8 cellular contexts compared by ENCODE assay signal in genomic region chr13:25901460-25902376, GRCh38.
DNase-seq lines count a peak whose midpoint lies in the region; ATAC-seq, FAIRE-seq and TF ChIP-seq lines count a peak whose summit lies in the region.

No MANE protein-coding gene starts in this region.

- no peak overlapping the region for H2BK12ac ChIP-seq in H1 (ENCODE audit: low read depth, low read length)

- DNase-seq in heart left ventricle (no peak), cardiac septum (ENCODE audit: low spot score) (no peak), H1 (ENCODE audit: low read depth in 1 of 2, low spot score in 2 of 2) (no peak), upper lobe of right lung (no peak), neural progenitor cell (ENCODE audit: low spot score) (no peak), left ventricle myocardium inferior (no peak)

- H3K4me2 ChIP-seq in OCI-LY3 (ENCODE audit: low read length), result peak overlapping the region; percentile 34
- no peak overlapping the region for H3K4me2 ChIP-seq in H1 (ENCODE audit: insufficient read depth in 1 of 2, low read depth in 2 of 2, low read length in 2 of 2)
- no peak overlapping the region for H3K4me2 ChIP-seq in neural progenitor cell

- H3K4me3 ChIP-seq in heart left ventricle (no peak overlapping the region), OCI-LY3 (ENCODE audit: low read length) (no peak overlapping the region), H1 (ENCODE audit: extremely low read depth in 1 of 4, insufficient read depth in 2 of 4, low read depth in 3 of 4, low read length in 4 of 4) (no peak overlapping the region), upper lobe of right lung (no peak overlapping the region), neural progenitor cell (no peak overlapping the region), left ventricle myocardium inferior (no peak overlapping the region)

- 0 out of 2 replicates have a peak overlapping the region, but pooled peaks have one; percentile 72 for H2BK15ac ChIP-seq in H1 (ENCODE audit: low read length)

- no peak for TF ChIP-seq EP300 in H1 (IDR thresholded peaks at IDR 0.05; ENCODE audit: borderline replicate concordance in 1 of 2, low read depth in 2 of 2, low read length in 2 of 2)

- no peaks in the 10 kb centered on the region for H3K4me1 Mint-ChIP-seq in neural progenitor cell

- no peaks in the 10 kb centered on the region; the same call in 1 of the 2 replicates for H3K23me2 ChIP-seq in H1 (ENCODE audit: low read depth, low read length)

- H3K18ac ChIP-seq in H1 (ENCODE audit: extremely low read depth, low read length), result no peak overlapping the region

- no peak overlapping the region; the same call in 1 of the 2 replicates for H2BK20ac ChIP-seq in H1 (ENCODE audit: low read length)

- no peak overlapping the region for H2BK5ac ChIP-seq in H1 (ENCODE audit: low read depth, low read length)

- H3K56ac ChIP-seq in H1 (replicated peaks; ENCODE audit: insufficient read length, low read depth, low read length), result no peak overlapping the region

- H3K4me1 ChIP-seq in heart left ventricle (peaks cover 0 to 8% (median 0%) of the 10 kb centered on the region in 12 donors), OCI-LY3 (ENCODE audit: low read length) (peaks cover 42% of the 10 kb centered on the region), H1 (replicated peaks in 1 of 4; ENCODE audit: control insufficient read depth in 3 of 4, insufficient read depth in 4 of 4, low read length in 3 of 4) (peaks cover 0 to 4% (median 2%) of the 10 kb centered on the region in 4 experiments; a peak in 3 of 7 replicates), upper lobe of right lung (peaks cover 7% of the 10 kb centered on the region), neural progenitor cell (no peaks in the 10 kb centered on the region), left ventricle myocardium inferior (no peaks in the 10 kb centered on the region)

- H2AK5ac ChIP-seq in H1 (ENCODE audit: low read depth, low read length), result no peak overlapping the region; the same call in 1 of the 2 replicates

- TF ChIP-seq POLR2A in heart left ventricle (IDR thresholded peaks at IDR 0.05), result no peak
- no peak for TF ChIP-seq POLR2A in H1 (IDR thresholded peaks at IDR 0.05; ENCODE audit: control extremely low read depth in 1 of 2, low read depth in 2 of 2, low read length in 2 of 2)

- no peak for TF ChIP-seq RAD21 in H1 (IDR thresholded peaks at IDR 0.05 in 1 of 2, conservative IDR thresholded peaks at IDR 0.05 in 1 of 2; ENCODE audit: low read depth in 2 of 2, low read length in 2 of 2)

- no peak overlapping the region for H3K14ac ChIP-seq in H1 (ENCODE audit: insufficient read length)

- no peak overlapping the region for H4K91ac ChIP-seq in H1 (replicated peaks; ENCODE audit: insufficient read length, low read length)

- no peak overlapping the region for H2BK120ac ChIP-seq in H1 (replicated peaks; ENCODE audit: low read depth, low read length)

- no peak overlapping the region for H3K4ac ChIP-seq in H1 (replicated peaks; ENCODE audit: insufficient read length, low read depth, low read length)

- no peaks in the 10 kb centered on the region for H3K79me2 ChIP-seq in OCI-LY3 (ENCODE audit: low read length)
- H3K79me2 ChIP-seq in H1 (ENCODE audit: control insufficient read depth in 1 of 2, insufficient read depth in 2 of 2, low read length in 2 of 2), result no peaks in the 10 kb centered on the region
- no peaks in the 10 kb centered on the region for H3K79me2 ChIP-seq in neural progenitor cell (ENCODE audit: low read depth)

- H2AFZ ChIP-seq in OCI-LY3 (ENCODE audit: low read depth, low read length), result no peak overlapping the region
- no peak overlapping the region for H2AFZ ChIP-seq in H1 (ENCODE audit: low read length)
- H2AFZ ChIP-seq in neural progenitor cell (replicated peaks), result no peak overlapping the region

- H3K27ac ChIP-seq in heart left ventricle, result no peak overlapping the region
- H3K27ac ChIP-seq in OCI-LY3 (ENCODE audit: low read length), result no peak overlapping the region
- no peak overlapping the region for H3K27ac ChIP-seq in H1 (ENCODE audit: low read depth, low read length)
- no peak overlapping the region for H3K27ac ChIP-seq in upper lobe of right lung
- H3K27ac ChIP-seq in neural progenitor cell, result no peak overlapping the region
- H3K27ac ChIP-seq in left ventricle myocardium inferior (replicated peaks), result no peak overlapping the region

- H3K36me3 ChIP-seq in heart left ventricle, result no peaks in the 10 kb centered on the region
- H3K36me3 ChIP-seq in OCI-LY3 (replicated peaks; ENCODE audit: low read depth, low read length), result no peaks in the 10 kb centered on the region
- H3K36me3 ChIP-seq in H1 (ENCODE audit: control insufficient read depth in 2 of 4, insufficient read depth in 4 of 4, low read length in 3 of 4), result no peaks in the 10 kb centered on the region
- H3K36me3 ChIP-seq in upper lobe of right lung, result no peaks in the 10 kb centered on the region
- H3K36me3 ChIP-seq in neural progenitor cell, result no peaks in the 10 kb centered on the region
- no peaks in the 10 kb centered on the region for H3K36me3 ChIP-seq in left ventricle myocardium inferior

- H3K79me1 ChIP-seq in H1 (ENCODE audit: low read depth, low read length), result no peaks in the 10 kb centered on the region

- CTCF ChIA-PET in H1 (lab: Charles Lee; ENCODE audit: partially characterized antibody), result no interaction called here

- peaks cover 26% of the 10 kb centered on the region for H3K9me3 Mint-ChIP-seq in neural progenitor cell

- no peak overlapping the region for H3K4me3 Mint-ChIP-seq in neural progenitor cell

- H3K9me3 ChIP-seq in heart left ventricle (no peaks in the 10 kb centered on the region), OCI-LY3 (ENCODE audit: insufficient read depth, low read length) (no peaks in the 10 kb centered on the region; the same call in 1 of the 2 replicates), H1 (ENCODE audit: insufficient read depth in 2 of 2, low read depth in 1 of 2, low read length in 1 of 2) (peaks cover 19 to 23% of the 10 kb centered on the region in 2 experiments), upper lobe of right lung (no peaks in the 10 kb centered on the region), neural progenitor cell (ENCODE audit: low read depth) (no peaks in the 10 kb centered on the region), left ventricle myocardium inferior (replicated peaks) (peaks cover 9% of the 10 kb centered on the region)

- H3K9ac ChIP-seq in OCI-LY3 (ENCODE audit: low read length), result no peak overlapping the region
- no peak overlapping the region for H3K9ac ChIP-seq in H1 (replicated peaks in 1 of 4; ENCODE audit: extremely low read depth in 1 of 4, low read depth in 3 of 4, low read length in 3 of 4)
- H3K9ac ChIP-seq in neural progenitor cell, result no peak overlapping the region

- no peak overlapping the region for H4K8ac ChIP-seq in H1 (ENCODE audit: extremely low read depth, insufficient read depth, low read length)

- H3K27me3 Mint-ChIP-seq in neural progenitor cell (ENCODE audit: insufficient read depth, low read depth), result peaks cover 9% of the 10 kb centered on the region

- WGBS in heart left ventricle, 4 donors, result 50 to 59% (median 54%) methylated on average over 10 of the region's 10 CpGs
- WGBS in H1 (ENCODE audit: extremely low coverage in 1 of 2, insufficient coverage in 1 of 2, insufficient read length in 1 of 2, insufficient replicate concordance in 2 of 2, low coverage in 1 of 2, low lambda C conversion rate in 2 of 2, missing lambda C conversion rate in 1 of 2), 2 experiments, result 95% methylated on average over 10 of the region's 10 CpGs; no CpG with 5 or more reads in 1 of the 2 experiments

- POLR2A ChIA-PET in H1 (lab: Charles Lee; ENCODE audit: partially characterized antibody), result no interaction called here

- no peak overlapping the region for H3K23ac ChIP-seq in H1 (ENCODE audit: insufficient read length)

- no peak for FAIRE-seq in H1 (lab: Jason Lieb, UNC)

- H4K20me1 ChIP-seq in OCI-LY3 (ENCODE audit: insufficient read depth, low read length) (no peaks in the 10 kb centered on the region), H1 (replicated peaks in 1 of 2; ENCODE audit: control insufficient read depth in 1 of 2, insufficient read depth in 2 of 2, low read length in 2 of 2) (no peaks in the 10 kb centered on the region), neural progenitor cell (ENCODE audit: low read depth) (no peaks in the 10 kb centered on the region)

- H3F3A ChIP-seq in neural progenitor cell (ENCODE audit: low read depth), result peaks cover 4% of the 10 kb centered on the region

- H3K27me3 ChIP-seq in heart left ventricle, result peaks cover 0 to 4% (median 0%) of the 10 kb centered on the region in 9 donors
- no peaks in the 10 kb centered on the region for H3K27me3 ChIP-seq in OCI-LY3 (ENCODE audit: low read depth, low read length)
- no peaks in the 10 kb centered on the region; a peak in 1 of 7 replicates for H3K27me3 ChIP-seq in H1 (replicated peaks in 1 of 4; ENCODE audit: control insufficient read depth in 3 of 4, extremely low read depth in 1 of 4, insufficient read depth in 3 of 4, low read length in 3 of 4)
- no peaks in the 10 kb centered on the region for H3K27me3 ChIP-seq in upper lobe of right lung
- no peaks in the 10 kb centered on the region for H3K27me3 ChIP-seq in neural progenitor cell
- peaks cover 23% of the 10 kb centered on the region for H3K27me3 ChIP-seq in left ventricle myocardium inferior (ENCODE audit: low read depth)

- no peaks in the 10 kb centered on the region for H3K36me3 Mint-ChIP-seq in neural progenitor cell

- no peak overlapping the region for H3K27ac Mint-ChIP-seq in neural progenitor cell

- TF ChIP-seq CTCF in heart left ventricle (IDR thresholded peaks at IDR 0.05) (no peak), OCI-LY3 (IDR thresholded peaks at IDR 0.05; ENCODE audit: low read depth, low read length) (no peak), H1 (IDR thresholded peaks at IDR 0.05; ENCODE audit: control extremely low read depth in 1 of 3, insufficient read depth in 1 of 3, low read depth in 1 of 3, low read length in 3 of 3) (no peak), upper lobe of right lung (IDR thresholded peaks at IDR 0.05) (no peak), neural progenitor cell (IDR thresholded peaks at IDR 0.05) (no peak), left ventricle myocardium inferior (IDR thresholded peaks at IDR 0.05; ENCODE audit: borderline replicate concordance) (no peak)

- no peak overlapping the region for H4K5ac ChIP-seq in H1 (ENCODE audit: insufficient read length, low read depth, low read length)

- intact Hi-C loops in heart left ventricle (cut with DNase I), result no loop called here
- intact Hi-C loops in cardiac septum (cut with DNase I), result no loop called here
- intact Hi-C loops in upper lobe of right lung (cut with DNase I), result no loop called here
- intact Hi-C loops in left ventricle myocardium inferior (cut with micrococcal nuclease), result no loop called here

- peak in 3 of 4 donors; percentile 20 to 32 (median 24) for ATAC-seq in heart left ventricle
- peak; percentile 94 for ATAC-seq in HG02885 (IDR thresholded peaks at IDR 0.05; ENCODE audit: poor library complexity, unreplicated experiment)
- peak; percentile 19 for ATAC-seq in upper lobe of right lung

TF ChIP-seq in H1, 55 proteins besides CTCF, POLR2A, EP300 and RAD21 (continues in another document):
- TF ChIP-seq CHD2 (IDR thresholded peaks at IDR 0.05; ENCODE audit: low read length) (no peak), CEBPB (IDR thresholded peaks at IDR 0.05; ENCODE audit: low read depth, low read length) (no peak), KDM4A (IDR thresholded peaks at IDR 0.05; ENCODE audit: low read depth, low read length, severe bottlenecking) (no peak), BCL11A (IDR thresholded peaks at IDR 0.05; ENCODE audit: low read depth in 2 of 2, low read length in 2 of 2) (no peak), SP1 (IDR thresholded peaks at IDR 0.05; ENCODE audit: low read depth, low read length) (no peak)

Comparison
In these comparisons a context has a peak if more than half of its experiments do, and no peak if none do; other contexts are left out.
1. ATAC-seq: peak in every context shown above with its lines; median percentile 94 in HG02885; 24 in heart left ventricle; 19 in upper lobe of right lung.